In genomic region chr19:41344162-41344561, GRCh38 we compare ENCODE assay signal across 28 cellular contexts. TPM values are rescaled to one million over a fixed set of nuclear protein-coding genes. Genes with fewer than 3 reads are reported as not detected.
DNase-seq lines count a peak whose midpoint lies in the region; ATAC-seq and TF ChIP-seq lines count a peak whose summit lies in the region.
"Had no signal": no experiment of that assay in that cellular context is flagged by ENCODE, and none has a peak within 500 bp of the region (broad histone marks: within the 10 kb centered on the region; RNA-seq: fewer than 3 reads in every experiment).

No MANE protein-coding gene starts in this region.

- no peak overlapping the region for H4K8ac ChIP-seq in neuronal stem cell (ENCODE audit: low read depth, low read length)

- peaks cover 65% of the 10 kb centered on the region for H3K36me3 Mint-ChIP-seq in T-helper 2 cell treated with Interferon-gamma antibody and Interleukin-4, amounts not matched to agents 5 μg/mL and 100 μg/mL, for 36 hours (ENCODE audit: low read depth)
- peaks cover 76% of the 10 kb centered on the region for H3K36me3 Mint-ChIP-seq in activated B cell treated with CpG ODN at 0.5 μM for 24 hours (ENCODE audit: low read depth)

- POLR2A ChIA-PET in activated B cell treated with CpG ODN at 0.5 μM for 24 hours (lab: Charles Lee): interaction anchor here (0.7 to 0.9 kb wide), 2 partner anchors 8 to 615 kb away, joined by 7 to 8 read pairs; partner anchors contain the start of gene RABAC1

- no peak overlapping the region for H2BK120ac ChIP-seq in neuronal stem cell (ENCODE audit: low read depth, low read length)

- H3K9me3 ChIP-seq in effector memory CD4-positive, alpha-beta T cell (ENCODE audit: control insufficient read depth, low read length): no peaks in the 10 kb centered on the region
- no peaks in the 10 kb centered on the region for H3K9me3 ChIP-seq in neuronal stem cell (replicated peaks in 1 of 2; ENCODE audit: control insufficient read depth in 2 of 2, insufficient read depth in 1 of 2, low read depth in 1 of 2, low read length in 2 of 2)
- H3K9me3 ChIP-seq: adrenal gland, gastrocnemius medialis, mucosa of descending colon, suprapubic skin had no signal

- H2BK12ac ChIP-seq in neuronal stem cell (ENCODE audit: low read length): no peak overlapping the region

- H3K9ac ChIP-seq in neuronal stem cell (ENCODE audit: low read depth, low read length, poor library complexity): no peak overlapping the region

- peaks cover 72% of the 10 kb centered on the region for H3K36me3 ChIP-seq in effector memory CD4-positive, alpha-beta T cell (ENCODE audit: control insufficient read depth, insufficient read depth, low read length)
- H3K36me3 ChIP-seq in neuronal stem cell (replicated peaks in 1 of 2; ENCODE audit: control insufficient read depth in 2 of 2, insufficient read depth in 2 of 2, low read length in 2 of 2): peaks cover 0 to 32% of the 10 kb centered on the region in 2 donors
- H3K36me3 ChIP-seq: WERI-Rb-1 had no signal

- no peak for DNase-seq in T-helper 2 cell treated with Interferon-gamma antibody and Interleukin-4, amounts not matched to agents 5 μg/mL and 100 μg/mL, for 36 hours (ENCODE audit: low spot score)
- DNase-seq in T-helper 2 cell: no peak
- DNase-seq in activated B cell treated with CpG ODN at 0.5 μM for 24 hours: no peak
- no peak for DNase-seq in effector memory CD4-positive, alpha-beta T cell
- DNase-seq in neuronal stem cell (ENCODE audit: low spot score): no peak
- DNase-seq in kidney glomerular epithelial cell (lab: John Stamatoyannopoulos, UW): no peak
- DNase-seq: activated CD8-positive, alpha-beta memory T cell treated with anti-CD3 and anti-CD28 coated beads, Interleukin-2, amount 50 U/mL, for 4 hours; adrenal gland; cerebellar nuclear complex; dermis blood vessel endothelial cell; gastrocnemius medialis; mucosa of descending colon; NCI-H146; SHP77; stimulated activated naive CD4-positive, alpha-beta T cell treated with Interleukin-2 at 50 U/mL for 16 hours; WERI-Rb-1 had no signal

- H3K4ac ChIP-seq in neuronal stem cell (ENCODE audit: low read length): peak overlapping the region; percentile 44

- intact Hi-C loops in activated B cell treated with CpG ODN at 0.5 μM for 24 hours (cut with micrococcal nuclease): no loop called here

- H2AK5ac ChIP-seq in neuronal stem cell (ENCODE audit: low read depth, low read length): peak overlapping the region; percentile 71

- H3K23ac ChIP-seq in neuronal stem cell (ENCODE audit: low read depth, low read length, poor library complexity): no peak overlapping the region

- peak overlapping the region; percentile 40 for H3K27ac ChIP-seq in effector memory CD4-positive, alpha-beta T cell (ENCODE audit: insufficient read depth, low read length, poor library complexity, severe bottlenecking)
- no peak overlapping the region for H3K27ac ChIP-seq in neuronal stem cell (replicated peaks; ENCODE audit: low read length)
- H3K27ac ChIP-seq: 22Rv1, adrenal gland, C4-2B, gastrocnemius medialis, hepatocyte, skin epidermis, suprapubic skin, WERI-Rb-1 had no signal

- no peak overlapping the region for H3K14ac ChIP-seq in neuronal stem cell (ENCODE audit: low read length)

- peaks cover 31% of the 10 kb centered on the region for H3K4me1 Mint-ChIP-seq in T-helper 2 cell treated with Interferon-gamma antibody and Interleukin-4, amounts not matched to agents 5 μg/mL and 100 μg/mL, for 36 hours (ENCODE audit: low read depth)
- H3K4me1 Mint-ChIP-seq in activated B cell treated with CpG ODN at 0.5 μM for 24 hours: peaks cover 49% of the 10 kb centered on the region
- H3K4me1 Mint-ChIP-seq: brain, GM23338 had no signal

- H3K4me3 Mint-ChIP-seq in T-helper 2 cell treated with Interferon-gamma antibody and Interleukin-4, amounts not matched to agents 5 μg/mL and 100 μg/mL, for 36 hours: no peak overlapping the region
- H3K4me3 Mint-ChIP-seq in activated B cell treated with CpG ODN at 0.5 μM for 24 hours: no peak overlapping the region
- H3K4me3 Mint-ChIP-seq: brain, GM23338 had no signal

- WGBS in neuronal stem cell (ENCODE audit: extremely low coverage in 2 of 2, insufficient read length in 2 of 2, insufficient replicate concordance in 1 of 2), 2 donors: no CpG with 5 or more reads among the region's 2 CpGs

- no peak overlapping the region for H3K4me2 ChIP-seq in neuronal stem cell (ENCODE audit: insufficient read depth, low read length, poor library complexity, severe bottlenecking)
- H3K4me2 ChIP-seq: GM23338, hepatocyte had no signal

- H3K18ac ChIP-seq in neuronal stem cell (ENCODE audit: low read length): no peak overlapping the region

- CTCF ChIA-PET in activated B cell treated with CpG ODN at 0.5 μM for 24 hours (lab: Charles Lee): no interaction called here

- ATAC-seq in activated B cell treated with CpG ODN at 0.5 μM for 24 hours (ENCODE audit: low read depth) (no peak), SK-N-SH treated with all-trans-retinoic acid at 6 μM for 48 hours (no peak), GM18868 (IDR thresholded peaks at IDR 0.05; ENCODE audit: unreplicated experiment) (no peak)
- ATAC-seq: gastrocnemius medialis, GM23338, mucosa of descending colon, Panc1 had no signal

- H2AFZ ChIP-seq in neuronal stem cell (ENCODE audit: low read length): no peak overlapping the region
- H2AFZ ChIP-seq: GM23338, hepatocyte had no signal

- peak overlapping the region; percentile 67 for H3K27ac Mint-ChIP-seq in T-helper 2 cell treated with Interferon-gamma antibody and Interleukin-4, amounts not matched to agents 5 μg/mL and 100 μg/mL, for 36 hours
- H3K27ac Mint-ChIP-seq in activated B cell treated with CpG ODN at 0.5 μM for 24 hours: peak overlapping the region; percentile 30
- H3K27ac Mint-ChIP-seq: brain, GM23338 had no signal

- no peak overlapping the region for H3K4me3 ChIP-seq in effector memory CD4-positive, alpha-beta T cell (ENCODE audit: insufficient read depth, low read depth, low read length, poor library complexity, severe bottlenecking)
- H3K4me3 ChIP-seq in neuronal stem cell (ENCODE audit: low read length in 2 of 2): peak overlapping the region in 1 of 2 donors; percentile 15
- H3K4me3 ChIP-seq: adrenal gland, gastrocnemius medialis, GM23338, hepatocyte, lung, mucosa of descending colon, skin epidermis, suprapubic skin had no signal

- TF ChIP-seq CTCF in activated B cell treated with CpG ODN at 0.5 μM for 24 hours (IDR thresholded peaks at IDR 0.05): no peak

- H3K4me1 ChIP-seq in effector memory CD4-positive, alpha-beta T cell (ENCODE audit: control insufficient read depth, insufficient read depth, low read length, poor library complexity, severe bottlenecking): peaks cover 33% of the 10 kb centered on the region
- no peaks in the 10 kb centered on the region for H3K4me1 ChIP-seq in neuronal stem cell (ENCODE audit: control insufficient read depth in 2 of 2, insufficient read depth in 1 of 2, low read depth in 1 of 2, low read length in 2 of 2)
- H3K4me1 ChIP-seq: adrenal gland, gastrocnemius medialis had no signal

- no peaks in the 10 kb centered on the region for H3K27me3 ChIP-seq in effector memory CD4-positive, alpha-beta T cell (replicated peaks; ENCODE audit: control insufficient read depth, insufficient read depth, low read length, poor library complexity, severe bottlenecking)
- peaks cover 0 to 4% (median 0%) of the 10 kb centered on the region in 3 experiments for H3K27me3 ChIP-seq in neuronal stem cell (ENCODE audit: control insufficient read depth in 3 of 3, insufficient read depth in 3 of 3, low read depth in 1 of 3, low read length in 3 of 3)
- H3K27me3 ChIP-seq: adrenal gland, hepatocyte, suprapubic skin had no signal

- no peak overlapping the region for H2BK15ac ChIP-seq in neuronal stem cell (ENCODE audit: low read length)

- no peaks in the 10 kb centered on the region for H3K27me3 Mint-ChIP-seq in T-helper 2 cell treated with Interferon-gamma antibody and Interleukin-4, amounts not matched to agents 5 μg/mL and 100 μg/mL, for 36 hours (ENCODE audit: low read depth)
- H3K27me3 Mint-ChIP-seq in activated B cell treated with CpG ODN at 0.5 μM for 24 hours: no peaks in the 10 kb centered on the region

- H4K91ac ChIP-seq in neuronal stem cell (ENCODE audit: low read depth, low read length, poor library complexity): no peak overlapping the region

- H3K9me3 Mint-ChIP-seq in T-helper 2 cell treated with Interferon-gamma antibody and Interleukin-4, amounts not matched to agents 5 μg/mL and 100 μg/mL, for 36 hours: peaks cover 8% of the 10 kb centered on the region
- no peaks in the 10 kb centered on the region for H3K9me3 Mint-ChIP-seq in activated B cell treated with CpG ODN at 0.5 μM for 24 hours
- H3K9me3 Mint-ChIP-seq: brain, GM23338 had no signal

- no peak overlapping the region for H2BK5ac ChIP-seq in neuronal stem cell (ENCODE audit: low read length)

- no peaks in the 10 kb centered on the region for H3K79me1 ChIP-seq in neuronal stem cell (ENCODE audit: low read depth, low read length)

TF ChIP-seq in SK-N-SH treated with all-trans-retinoic acid at 6 μM for 48 hours, 23 proteins besides CTCF, POLR2A, EP300 and RAD21 (continues in another document):
- no peak for TF ChIP-seq BACH2 (CRISPR knock-in tag; IDR thresholded peaks at IDR 0.05; ENCODE audit: borderline replicate concordance)

RNA-seq across cellular contexts. Expression of gene TGFB1, which starts 9.6 kb away (rescaled TPM):
- total RNA-seq in activated B cell treated with CpG ODN at 0.5 μM for 24 hours: 80.7 and 88.5 TPM in 2 replicates
- 6.1 TPM for polyA plus RNA-seq in neuronal stem cell (2013, experiment 1 of 2)
- polyA plus RNA-seq in neuronal stem cell (2013, experiment 2 of 2): 6.1 TPM
- polyA plus RNA-seq: neural cell had no signal

RNA-seq across cellular contexts. Expression of gene B9D2, which starts 19.8 kb away (rescaled TPM):
- 11.7 and 14.2 TPM in 2 replicates for total RNA-seq in activated B cell treated with CpG ODN at 0.5 μM for 24 hours
- 6.5 TPM for polyA plus RNA-seq in neuronal stem cell (2013, experiment 1 of 2)
- polyA plus RNA-seq in neuronal stem cell (2013, experiment 2 of 2): 6.0 TPM

RNA-seq across cellular contexts. Expression of gene TMEM91, which starts 32.2 kb away (rescaled TPM):
- total RNA-seq in activated B cell treated with CpG ODN at 0.5 μM for 24 hours: 3.7 and 4.6 TPM in 2 replicates
- polyA plus RNA-seq in neuronal stem cell (2013, experiment 1 of 2): 8.6 TPM
- 8.3 TPM for polyA plus RNA-seq in neuronal stem cell (2013, experiment 2 of 2)

RNA-seq across cellular contexts. Expression of gene CCDC97, which starts 34.2 kb away (rescaled TPM):
- total RNA-seq in activated B cell treated with CpG ODN at 0.5 μM for 24 hours: 61.7 and 65.3 TPM in 2 replicates
- polyA plus RNA-seq in neuronal stem cell (2013, experiment 1 of 2): 21.6 TPM
- 20.9 TPM for polyA plus RNA-seq in neuronal stem cell (2013, experiment 2 of 2)

RNA-seq across cellular contexts. Expression of gene EXOSC5, which starts 53.0 kb away (rescaled TPM):
- total RNA-seq in activated B cell treated with CpG ODN at 0.5 μM for 24 hours: 30.1 and 31.6 TPM in 2 replicates
- 9.1 TPM for polyA plus RNA-seq in neuronal stem cell (2013, experiment 1 of 2)
- polyA plus RNA-seq in neuronal stem cell (2013, experiment 2 of 2): 9.4 TPM
